Comparison of ENCODE assay signal across 12 cellular contexts in the genomic region with DNA sequence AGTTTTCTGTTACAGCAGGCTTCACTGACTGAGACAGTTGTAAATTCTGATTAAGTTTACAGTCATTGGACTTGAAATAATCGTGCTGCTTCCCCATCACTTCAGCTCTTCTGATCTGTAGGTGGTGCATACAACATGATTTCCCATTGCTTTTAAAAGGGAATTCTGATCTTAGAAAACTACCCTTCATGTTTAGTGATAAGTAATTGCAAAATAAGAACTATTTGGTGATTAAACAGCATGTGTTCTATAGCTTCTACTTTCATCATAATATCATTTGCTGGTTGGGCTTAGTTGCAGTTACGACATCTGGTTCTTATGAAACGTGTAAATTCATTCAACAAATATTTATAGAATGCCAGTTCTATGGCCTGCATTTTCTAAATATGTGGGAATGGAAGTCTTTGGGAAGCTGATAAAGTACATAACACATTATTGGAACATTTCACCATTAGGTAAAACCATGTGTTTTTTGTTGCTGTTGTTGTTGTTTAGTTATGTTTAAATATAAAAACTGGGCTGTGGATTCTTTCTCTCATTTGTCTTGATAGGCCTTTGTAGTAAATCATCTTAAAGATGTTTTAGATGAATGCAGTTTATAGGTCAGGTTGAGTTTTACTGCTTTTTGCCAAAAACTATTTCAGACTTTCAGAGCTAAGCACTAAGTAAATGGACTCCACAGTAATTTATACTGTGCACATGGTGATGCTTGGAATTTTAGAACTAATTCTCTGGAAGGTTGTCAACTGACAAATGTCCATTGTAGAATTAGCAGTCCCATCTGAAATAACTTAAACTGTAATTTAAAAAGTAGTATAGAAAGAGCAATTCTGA. TPM values are rescaled to one million over a fixed set of nuclear protein-coding genes. Genes with fewer than 3 reads are reported as not detected.
DNase-seq lines count a peak whose midpoint lies in the region; FAIRE-seq and TF ChIP-seq lines count a peak whose summit lies in the region.
"Had no signal": no experiment of that assay in that cellular context is flagged by ENCODE, and none has a peak within 500 bp of the region (broad histone marks: within the 10 kb centered on the region; RNA-seq: fewer than 3 reads in every experiment).

No MANE protein-coding gene starts in this region.

- no peak overlapping the region for H3K27ac Mint-ChIP-seq in activated naive CD4-positive, alpha-beta T cell treated with anti-CD3 and anti-CD28 coated beads, Interleukin-2, amount 10 ng/mL, durations not matched to agents 7 days and 5 days
- H3K27ac Mint-ChIP-seq: activated CD8-positive, alpha-beta T cell treated with anti-CD3 and anti-CD28 coated beads for 36 hours; natural killer cell treated with Interleukin-12 subunit alpha and Interleukin-12 subunit beta and Interleukin-15 and Interleukin-18, amount 100 ng/mL, for 72 hours had no signal

- H4K20me1 ChIP-seq in keratinocyte (ENCODE audit: control insufficient read depth, extremely low read depth, insufficient read depth, low read length) = peaks cover 7% of the 10 kb centered on the region

- intact Hi-C loops in uterus (cut with DNase I; ENCODE audit: low total_unique reads) = no loop called here

- no peak overlapping the region for H3K4me3 Mint-ChIP-seq in activated naive CD4-positive, alpha-beta T cell treated with anti-CD3 and anti-CD28 coated beads, Interleukin-2, amount 10 ng/mL, durations not matched to agents 7 days and 5 days
- H3K4me3 Mint-ChIP-seq: activated CD8-positive, alpha-beta T cell treated with anti-CD3 and anti-CD28 coated beads for 36 hours; natural killer cell treated with Interleukin-12 subunit alpha and Interleukin-12 subunit beta and Interleukin-15 and Interleukin-18, amount 100 ng/mL, for 72 hours had no signal

- H3K4me3 ChIP-seq in keratinocyte (ENCODE audit: control insufficient read depth in 2 of 3, extremely low read depth in 1 of 3, insufficient read depth in 2 of 3, low read depth in 1 of 3, low read length in 3 of 3) = peak overlapping the region in 1 of 3 experiments; percentile 29
- H3K4me3 ChIP-seq in uterus = no peak overlapping the region

- no peaks in the 10 kb centered on the region for H3K9me3 Mint-ChIP-seq in activated naive CD4-positive, alpha-beta T cell treated with anti-CD3 and anti-CD28 coated beads, Interleukin-2, amount 10 ng/mL, durations not matched to agents 7 days and 5 days
- H3K9me3 Mint-ChIP-seq: activated CD8-positive, alpha-beta T cell treated with anti-CD3 and anti-CD28 coated beads for 36 hours had no signal

- H3K4me2 ChIP-seq in keratinocyte (ENCODE audit: control insufficient read depth, extremely low read depth, insufficient read depth, low read depth, low read length) = peak overlapping the region; percentile 52

- H3K4me1 Mint-ChIP-seq in activated naive CD4-positive, alpha-beta T cell treated with anti-CD3 and anti-CD28 coated beads, Interleukin-2, amount 10 ng/mL, durations not matched to agents 7 days and 5 days = peaks cover 10% of the 10 kb centered on the region

- no peaks in the 10 kb centered on the region for H3K36me3 Mint-ChIP-seq in activated naive CD4-positive, alpha-beta T cell treated with anti-CD3 and anti-CD28 coated beads, Interleukin-2, amount 10 ng/mL, durations not matched to agents 7 days and 5 days
- H3K36me3 Mint-ChIP-seq: natural killer cell treated with Interleukin-12 subunit alpha and Interleukin-12 subunit beta and Interleukin-15 and Interleukin-18, amount 100 ng/mL, for 72 hours had no signal

- H3K9me3 ChIP-seq in keratinocyte (ENCODE audit: control insufficient read depth, low read depth, low read length) (no peaks in the 10 kb centered on the region), uterus (no peaks in the 10 kb centered on the region)

- dilution Hi-C loops in keratinocyte (cut with MboI; ENCODE audit: extremely low pct_ligation_motif_present, low sequenced_read_pairs) = no loop called here

- peaks cover 11% of the 10 kb centered on the region for H3K9me1 ChIP-seq in keratinocyte (ENCODE audit: control insufficient read depth, extremely low read depth, insufficient read depth, low read length)

- H2AFZ ChIP-seq in keratinocyte (ENCODE audit: control insufficient read depth, low read length) = no peak overlapping the region

- H3K27me3 ChIP-seq in keratinocyte (ENCODE audit: control insufficient read depth, extremely low read depth, insufficient read depth, low read length) = no peaks in the 10 kb centered on the region
- no peaks in the 10 kb centered on the region for H3K27me3 ChIP-seq in uterus

- H3K27ac ChIP-seq in keratinocyte (ENCODE audit: control insufficient read depth, insufficient read depth, low read length) (peak overlapping the region; percentile 73), uterus (peak overlapping the region; percentile 43 to 52)

- FAIRE-seq in keratinocyte (lab: Jason Lieb, UNC) = peak; percentile 68

- peaks cover 58% of the 10 kb centered on the region for H3K4me1 ChIP-seq in keratinocyte (ENCODE audit: control insufficient read depth, extremely low read depth, insufficient read depth, low read length)
- H3K4me1 ChIP-seq in uterus = peaks cover 0 to 7% of the 10 kb centered on the region in 2 donors

- H3K9ac ChIP-seq in keratinocyte (ENCODE audit: control insufficient read depth, extremely low read depth, insufficient read depth, low read length) = peak overlapping the region; percentile 39

- H3K36me3 ChIP-seq in keratinocyte (ENCODE audit: control insufficient read depth in 2 of 2, extremely low read depth in 1 of 2, insufficient read depth in 2 of 2, low read length in 2 of 2) (no peaks in the 10 kb centered on the region), uterus (no peaks in the 10 kb centered on the region)

- CTCF ChIA-PET in activated naive CD4-positive, alpha-beta T cell treated with anti-CD3 and anti-CD28 coated beads, Interleukin-2, amount 10 ng/mL, durations not matched to agents 7 days and 5 days (lab: Charles Lee) = no interaction called here

- H3K27me3 Mint-ChIP-seq in activated naive CD4-positive, alpha-beta T cell treated with anti-CD3 and anti-CD28 coated beads, Interleukin-2, amount 10 ng/mL, durations not matched to agents 7 days and 5 days = peaks cover 17% of the 10 kb centered on the region

- TF ChIP-seq CTCF in keratinocyte (optimal IDR thresholded peaks at IDR 0.05 in 1 of 3, IDR thresholded peaks at IDR 0.05 in 1 of 3, conservative IDR thresholded peaks at IDR 0.05 in 1 of 3; ENCODE audit: extremely low read depth in 1 of 3, insufficient read depth in 2 of 3, low read length in 3 of 3) (no peak), uterus (IDR thresholded peaks at IDR 0.05) (no peak)

- DNase-seq in HS-27A (ENCODE audit: low read depth) (peak; percentile 77), astrocyte of the hippocampus (ENCODE audit: low read depth, low spot score) (peak; percentile 20), keratinocyte (ENCODE audit: low read depth, low spot score) (no peak), uterus (no peak), kidney tubule cell (ENCODE audit: low spot score) (no peak), HuH-7.5 (ENCODE audit: low spot score) (no peak)
- no peak for DNase-seq in activated naive CD4-positive, alpha-beta T cell treated with anti-CD3 and anti-CD28 coated beads, Interleukin-2, amount 10 ng/mL, durations not matched to agents 7 days and 5 days
- DNase-seq: activated CD8-positive, alpha-beta T cell treated with anti-CD3 and anti-CD28 coated beads for 36 hours; activated naive CD4-positive, alpha-beta T cell treated with Interleukin-2 at 50 U/mL for 16 hours; NCI-H1417; T-helper 2 cell had no signal

- no peak for TF ChIP-seq POLR2A in uterus (IDR thresholded peaks at IDR 0.05)

- H3K79me2 ChIP-seq in keratinocyte (ENCODE audit: control insufficient read depth, insufficient read depth, low read length) = peaks cover 96% of the 10 kb centered on the region

RNA-seq across cellular contexts. Expression of gene GNAI1, which starts 13.1 kb away (rescaled TPM):
- polyA plus RNA-seq in keratinocyte = 41.7 to 84.1 TPM (median 56.9 TPM) in 3 replicates
- polyA plus RNA-seq in keratinocyte (2011; ENCODE audit: low read depth) = 234 TPM
- polyA plus RNA-seq in keratinocyte (2011; cell fraction: cytosol; rRNA removed) = 31.0 and 75.0 TPM in 2 replicates
- polyA plus RNA-seq in keratinocyte (2011; cell fraction: nucleus; rRNA removed) = 74.0 and 79.8 TPM in 2 replicates
- polyA plus RNA-seq in keratinocyte (2012; ENCODE audit: low replicate concordance) = 56.1 and 146 TPM in 2 replicates
- polyA minus RNA-seq in keratinocyte = 6.2 to 56.0 TPM (median 42.7 TPM) in 3 replicates
- polyA minus RNA-seq in keratinocyte (2011; cell fraction: cytosol; rRNA and poly(A)+ RNA removed) = 33.4 TPM
- polyA minus RNA-seq in keratinocyte (2011; cell fraction: nucleus; rRNA and poly(A)+ RNA removed) = 29.4 and 65.7 TPM in 2 replicates
- total RNA-seq in uterus = 10 to 100 TPM; 17.2 to 74.0 (median 38.2) TPM

Comparison
In these comparisons a context has a peak if more than half of its experiments do, and no peak if none do; other contexts are left out.
1. DNase-seq: peak in HS-27A (single experiment) and astrocyte of the hippocampus (single experiment); none in keratinocyte (single experiment), uterus (0 of 2), activated naive CD4-positive, alpha-beta T cell treated with anti-CD3 and anti-CD28 coated beads, Interleukin-2, amount 10 ng/mL, durations not matched to agents 7 days and 5 days (single experiment), kidney tubule cell (single experiment) and HuH-7.5 (single experiment).